Comparison of ENCODE assay signal across 8 cellular contexts in genomic region chr13:57627663-57628062, GRCh38. TPM values are rescaled to one million over a fixed set of nuclear protein-coding genes. Genes with fewer than 3 reads are reported as not detected.
A peak's percentile ranks its signal among the peaks of the same experiment; 100 is the strongest.
DNase-seq lines count a peak whose midpoint lies in the region; TF ChIP-seq lines count a peak whose summit lies in the region.

No MANE protein-coding gene starts in this region.

- peaks cover 52% of the 10 kb centered on the region for H3K27me3 ChIP-seq in suprapubic skin

- peak; percentile 6 for DNase-seq in NCI-H1436 treated with DMSO at 0.1 percent for 48 hours (lab: John Stamatoyannopoulos, UW)
- no peak for DNase-seq in NCI-H1436 (lab: John Stamatoyannopoulos, UW)
- DNase-seq in HT1080 (ENCODE audit: low read depth) = peak; percentile 11
- DNase-seq in SHP77 (lab: John Stamatoyannopoulos, UW) = peak; percentile 3 to 43
- peak; percentile 10 for DNase-seq in iPS-NIHi11 (ENCODE audit: low spot score)
- DNase-seq in HuH-7.5 (ENCODE audit: low spot score) = no peak
- DNase-seq in suprapubic skin (ENCODE audit: low spot score in 2 of 2) = no peak
- no peak for DNase-seq in activated T-helper 1 cell treated with anti-CD3 and anti-CD28 coated beads, Interleukin-12 subunit alpha, Interleukin-12 subunit beta, Interleukin-2, Interleukin-4 antibody, amounts not matched to agents 30 ng/mL and 10 ng/mL and 1 ng/mL, durations not matched to agents 14 hours and 24 hours and 36 hours (ENCODE audit: low spot score)

- no peak for TF ChIP-seq EP300 in suprapubic skin (IDR thresholded peaks at IDR 0.05)

- H3K9me3 Mint-ChIP-seq in activated T-helper 1 cell treated with anti-CD3 and anti-CD28 coated beads, Interleukin-12 subunit alpha, Interleukin-12 subunit beta, Interleukin-2, Interleukin-4 antibody, amounts not matched to agents 30 ng/mL and 10 ng/mL and 1 ng/mL, durations not matched to agents 14 hours and 24 hours and 36 hours = no peaks in the 10 kb centered on the region

- H3K4me1 Mint-ChIP-seq in activated T-helper 1 cell treated with anti-CD3 and anti-CD28 coated beads, Interleukin-12 subunit alpha, Interleukin-12 subunit beta, Interleukin-2, Interleukin-4 antibody, amounts not matched to agents 30 ng/mL and 10 ng/mL and 1 ng/mL, durations not matched to agents 14 hours and 24 hours and 36 hours (ENCODE audit: low read depth) = peaks cover 33% of the 10 kb centered on the region

- H3K27ac Mint-ChIP-seq in activated T-helper 1 cell treated with anti-CD3 and anti-CD28 coated beads, Interleukin-12 subunit alpha, Interleukin-12 subunit beta, Interleukin-2, Interleukin-4 antibody, amounts not matched to agents 30 ng/mL and 10 ng/mL and 1 ng/mL, durations not matched to agents 14 hours and 24 hours and 36 hours = no peak overlapping the region

- no peak overlapping the region for H3K4me3 Mint-ChIP-seq in activated T-helper 1 cell treated with anti-CD3 and anti-CD28 coated beads, Interleukin-12 subunit alpha, Interleukin-12 subunit beta, Interleukin-2, Interleukin-4 antibody, amounts not matched to agents 30 ng/mL and 10 ng/mL and 1 ng/mL, durations not matched to agents 14 hours and 24 hours and 36 hours

- no peak overlapping the region for H3K4me3 ChIP-seq in suprapubic skin

- H3K36me3 ChIP-seq in suprapubic skin = no peaks in the 10 kb centered on the region

- TF ChIP-seq POLR2A in suprapubic skin (IDR thresholded peaks at IDR 0.05) = no peak

- 9% methylated on average over 3 of the region's 3 CpGs for WGBS in suprapubic skin

- peaks cover 42% of the 10 kb centered on the region for H3K27me3 Mint-ChIP-seq in activated T-helper 1 cell treated with anti-CD3 and anti-CD28 coated beads, Interleukin-12 subunit alpha, Interleukin-12 subunit beta, Interleukin-2, Interleukin-4 antibody, amounts not matched to agents 30 ng/mL and 10 ng/mL and 1 ng/mL, durations not matched to agents 14 hours and 24 hours and 36 hours (ENCODE audit: insufficient read depth)

- H3K27ac ChIP-seq in suprapubic skin = no peak overlapping the region

- H3K36me3 Mint-ChIP-seq in activated T-helper 1 cell treated with anti-CD3 and anti-CD28 coated beads, Interleukin-12 subunit alpha, Interleukin-12 subunit beta, Interleukin-2, Interleukin-4 antibody, amounts not matched to agents 30 ng/mL and 10 ng/mL and 1 ng/mL, durations not matched to agents 14 hours and 24 hours and 36 hours (ENCODE audit: low read depth) = peaks cover 4% of the 10 kb centered on the region

- peak in 1 of 2 donors; percentile 48 for TF ChIP-seq CTCF in suprapubic skin (IDR thresholded peaks at IDR 0.05)

- H3K9me3 ChIP-seq in suprapubic skin = no peaks in the 10 kb centered on the region

- peaks cover 36% of the 10 kb centered on the region for H3K4me1 ChIP-seq in suprapubic skin

- intact Hi-C loops in activated T-helper 1 cell treated with anti-CD3 and anti-CD28 coated beads, Interleukin-12 subunit alpha, Interleukin-12 subunit beta, Interleukin-2, Interleukin-4 antibody, amounts not matched to agents 30 ng/mL and 10 ng/mL and 1 ng/mL, durations not matched to agents 14 hours and 24 hours and 36 hours (cut with micrococcal nuclease) = no loop called here

RNA-seq across cellular contexts. Expression of gene PCDH17, which starts 3.9 kb away (rescaled TPM):
- total RNA-seq in HT1080 (2014; rRNA removed; shearing (Covaris generic)) = under 0.01 TPM in 1 of 2 replicates, not detected in the other
- polyA plus RNA-seq in HT1080 (2015; cell fraction: cytosol; rRNA removed) = 0.02 TPM in 2 replicates
- 0.07 and 0.11 TPM in 2 replicates for polyA plus RNA-seq in HT1080 (2015; cell fraction: nucleus; rRNA removed)
- 1 to 10 TPM in 1 of 4 donors, under 1 TPM in 3; 0.57 to 1.3 (median 0.83) TPM for total RNA-seq in suprapubic skin
- 0.05 and 0.07 TPM in 2 replicates for total RNA-seq in activated T-helper 1 cell treated with anti-CD3 and anti-CD28 coated beads, Interleukin-12 subunit alpha, Interleukin-12 subunit beta, Interleukin-2, Interleukin-4 antibody, amounts not matched to agents 30 ng/mL and 10 ng/mL and 1 ng/mL, durations not matched to agents 14 hours and 24 hours and 36 hours

Comparison
In these comparisons a context has a peak if more than half of its experiments do, and no peak if none do; other contexts are left out.
1. DNase-seq: peak in NCI-H1436 treated with DMSO at 0.1 percent for 48 hours (single experiment), HT1080 (single experiment), SHP77 (2 of 2) and iPS-NIHi11 (single experiment); none in NCI-H1436 (single experiment), HuH-7.5 (single experiment), suprapubic skin (0 of 2) and activated T-helper 1 cell treated with anti-CD3 and anti-CD28 coated beads, Interleukin-12 subunit alpha, Interleukin-12 subunit beta, Interleukin-2, Interleukin-4 antibody, amounts not matched to agents 30 ng/mL and 10 ng/mL and 1 ng/mL, durations not matched to agents 14 hours and 24 hours and 36 hours (single experiment).